16 cellular contexts compared by ENCODE assay signal in the genomic region with DNA sequence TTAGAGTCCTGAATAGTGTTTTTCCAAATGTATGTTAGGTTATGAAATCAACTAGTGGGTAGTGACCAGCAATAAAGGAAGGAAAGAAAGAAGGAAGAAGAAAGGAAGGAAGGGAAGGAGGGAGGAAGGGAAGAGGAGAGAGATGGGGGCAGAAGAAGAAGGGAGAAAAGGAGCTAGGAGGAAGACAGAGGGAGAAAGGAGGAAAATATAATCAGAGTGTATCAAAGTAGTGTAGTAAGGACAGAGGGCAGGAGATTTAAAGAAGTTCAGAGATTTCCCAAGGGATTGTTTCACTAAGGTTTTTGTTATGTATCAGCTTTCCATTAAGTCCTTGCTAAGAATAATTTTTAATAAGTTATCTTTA.
DNase-seq lines count a peak whose midpoint lies in the region; ATAC-seq and TF ChIP-seq lines count a peak whose summit lies in the region.
"Had no signal": no experiment of that assay in that cellular context is flagged by ENCODE, and none has a peak within 500 bp of the region (broad histone marks: within the 10 kb centered on the region; RNA-seq: fewer than 3 reads in every experiment).

No MANE protein-coding gene starts in this region.

- DNase-seq in heart right ventricle (no peak), Right ventricle myocardium superior (no peak), SK-N-SH (no peak)
- DNase-seq: activated CD8-positive, alpha-beta memory T cell treated with anti-CD3 and anti-CD28 coated beads for 24 hours; NCI-H146; NCI-H82; PC-9; stimulated activated CD4-positive, alpha-beta T cell treated with anti-CD3 and anti-CD28 coated beads, Interleukin-1b, Interleukin-23, amount 100 ng/mL, for 48 hours; stimulated activated naive CD8-positive, alpha-beta T cell treated with anti-CD3 and anti-CD28 coated beads, Interleukin-15, amount 100 ng/mL, for 72 hours had no signal

- H3K36me3 ChIP-seq in heart right ventricle (peaks cover 0 to 9% (median 0%) of the 10 kb centered on the region in 9 donors), mesodermal cell (ENCODE audit: control insufficient read depth, insufficient read depth, low read length) (peaks cover 5% of the 10 kb centered on the region), urinary bladder (ENCODE audit: insufficient read depth) (no peaks in the 10 kb centered on the region), SK-N-SH (replicated peaks in 1 of 2; ENCODE audit: control insufficient read depth in 1 of 2, insufficient read depth in 2 of 2, low read length in 1 of 2) (no peaks in the 10 kb centered on the region)

- intact Hi-C loops in heart right ventricle (cut with DNase I): no loop called here
- intact Hi-C loops in Right ventricle myocardium superior (cut with DNase I): no loop called here

- CTCF ChIA-PET in SK-N-SH (lab: Yijun Ruan, JAX): interaction anchor here (1.3 to 1.8 kb wide), 2 partner anchors 9 to 96 kb away, joined by 5 to 9 read pairs; no protein-coding TSS in a partner anchor

- no peaks in the 10 kb centered on the region for H4K20me1 ChIP-seq in SK-N-SH (ENCODE audit: insufficient read depth)
- H4K20me1 ChIP-seq: BLaER1 had no signal

- ATAC-seq in heart right ventricle: no peak
- no peak for ATAC-seq in Right ventricle myocardium superior (ENCODE audit: poor library complexity)
- no peak for ATAC-seq in HG02938 (IDR thresholded peaks at IDR 0.05; ENCODE audit: unreplicated experiment)
- no peak for ATAC-seq in GM21360 (IDR thresholded peaks at IDR 0.05; ENCODE audit: unreplicated experiment)
- ATAC-seq: activated CD4-positive, CD25-positive, alpha-beta regulatory T cell treated with anti-CD3 and anti-CD28 coated beads, Interleukin-2, amount 50 U/mL, for 24 hours; stimulated activated naive CD8-positive, alpha-beta T cell treated with anti-CD3 and anti-CD28 coated beads, Interleukin-15, amount 100 ng/mL, for 72 hours had no signal

- H3K4me1 ChIP-seq in heart right ventricle (peaks cover 0 to 68% (median 47%) of the 10 kb centered on the region in 9 donors), mesodermal cell (ENCODE audit: control insufficient read depth, insufficient read depth, low read length, poor library complexity, severe bottlenecking) (peaks cover 16% of the 10 kb centered on the region), urinary bladder (ENCODE audit: insufficient read depth) (peaks cover 2% of the 10 kb centered on the region), SK-N-SH (ENCODE audit: control insufficient read depth in 1 of 2, insufficient read depth in 2 of 2, low read depth in 1 of 2, low read length in 1 of 2) (peaks cover 12 to 38% of the 10 kb centered on the region in 2 experiments; a peak in 3 of 4 replicates)
- H3K4me1 ChIP-seq: BLaER1 had no signal

- no peak for TF ChIP-seq RAD21 in SK-N-SH (IDR thresholded peaks at IDR 0.05; ENCODE audit: low read length)

- H3K4me2 ChIP-seq in SK-N-SH: no peak overlapping the region
- H3K4me2 ChIP-seq: BLaER1, PC-9 had no signal

- peaks cover 0 to 10% (median 0%) of the 10 kb centered on the region in 11 donors for H3K9me3 ChIP-seq in heart right ventricle
- H3K9me3 ChIP-seq in mesodermal cell (ENCODE audit: control insufficient read depth, low read length): peaks cover 11% of the 10 kb centered on the region
- no peaks in the 10 kb centered on the region for H3K9me3 ChIP-seq in SK-N-SH
- H3K9me3 ChIP-seq: BLaER1 had no signal

- no peak overlapping the region for H2AFZ ChIP-seq in SK-N-SH (ENCODE audit: low read depth)
- H2AFZ ChIP-seq: PC-9 had no signal

- POLR2A ChIA-PET in SK-N-SH (lab: Yijun Ruan, JAX): interaction anchor here (0.8 kb wide), 1 partner anchor 58 kb away, joined by 3 read pairs; no protein-coding TSS in a partner anchor

- no peaks in the 10 kb centered on the region for H3K27me3 ChIP-seq in heart right ventricle
- H3K27me3 ChIP-seq in SK-N-SH (ENCODE audit: insufficient read depth): no peaks in the 10 kb centered on the region
- H3K27me3 ChIP-seq: BLaER1 had no signal

- H3K79me2 ChIP-seq in SK-N-SH (ENCODE audit: insufficient read depth): no peaks in the 10 kb centered on the region

- H3K27ac ChIP-seq in heart right ventricle: peak overlapping the region; percentile 59 to 88 (median 74)
- peak overlapping the region; percentile 64 for H3K27ac ChIP-seq in mesodermal cell (ENCODE audit: low read depth, low read length, severe bottlenecking)
- H3K27ac ChIP-seq in skin epidermis: peak overlapping the region in 15 of 21 experiments; percentile 7 to 78 (median 63)
- H3K27ac ChIP-seq in urinary bladder (ENCODE audit: low read depth): peak overlapping the region; percentile 71
- H3K27ac ChIP-seq in SK-N-SH (ENCODE audit: low read depth in 2 of 2, low read length in 1 of 2): no peak overlapping the region
- H3K27ac ChIP-seq: BLaER1, PC-9 had no signal

- peaks cover 16% of the 10 kb centered on the region for H3F3A ChIP-seq in SK-N-SH (replicated peaks; ENCODE audit: insufficient read depth)

- no peak for TF ChIP-seq CTCF in heart right ventricle (IDR thresholded peaks at IDR 0.05)
- TF ChIP-seq CTCF in SK-N-SH (IDR thresholded peaks at IDR 0.05): no peak

- TF ChIP-seq EP300 in SK-N-SH (IDR thresholded peaks at IDR 0.05; ENCODE audit: borderline replicate concordance in 1 of 2, low read depth in 1 of 2, low read length in 1 of 2): no peak

- H3K9ac ChIP-seq in SK-N-SH: no peak overlapping the region
- H3K9ac ChIP-seq: BLaER1 had no signal

- H3K9me2 ChIP-seq in SK-N-SH: no peaks in the 10 kb centered on the region

- H3K4me3 ChIP-seq in heart right ventricle (no peak overlapping the region), mesodermal cell (ENCODE audit: extremely low read depth, insufficient read depth, low read length, poor library complexity, severe bottlenecking) (no peak overlapping the region), skin epidermis (no peak overlapping the region), urinary bladder (ENCODE audit: low read depth, low read length) (no peak overlapping the region), SK-N-SH (ENCODE audit: low read depth in 2 of 2, low read length in 1 of 2) (no peak overlapping the region)
- H3K4me3 ChIP-seq: BLaER1, PC-9 had no signal

TF ChIP-seq in SK-N-SH, 30 proteins besides CTCF, POLR2A, EP300 and RAD21 (continues in another document):
- TF ChIP-seq SIN3A (IDR thresholded peaks at IDR 0.05; ENCODE audit: borderline replicate concordance, low read depth, low read length) (no peak), SMC3 (IDR thresholded peaks at IDR 0.05; ENCODE audit: low read depth, low read length) (no peak), POLR2AphosphoS5 (IDR thresholded peaks at IDR 0.05; ENCODE audit: low read depth, low read length) (no peak), RXRA (IDR thresholded peaks at IDR 0.05; ENCODE audit: borderline replicate concordance, low read depth) (no peak), EZH2phosphoT487 (IDR thresholded peaks at IDR 0.05; ENCODE audit: borderline replicate concordance, low read depth) (no peak), USF2 (IDR thresholded peaks at IDR 0.05; ENCODE audit: borderline replicate concordance, low read depth, low read length) (no peak), FOXJ3 (CRISPR knock-in tag; IDR thresholded peaks at IDR 0.05) (no peak), GATA2 (CRISPR knock-in tag; IDR thresholded peaks at IDR 0.05) (no peak), JUND (IDR thresholded peaks at IDR 0.05) (no peak), MXI1 (IDR thresholded peaks at IDR 0.05; ENCODE audit: low read depth, low read length) (no peak), REST (IDR thresholded peaks at IDR 0.05; ENCODE audit: low read depth, low read length) (no peak), MEF2A (IDR thresholded peaks at IDR 0.05; ENCODE audit: borderline replicate concordance, low read depth) (no peak), ELF1 (IDR thresholded peaks at IDR 0.05) (no peak), FOXM1 (IDR thresholded peaks at IDR 0.05; ENCODE audit: low read depth) (no peak), YY1 (IDR thresholded peaks at IDR 0.05; ENCODE audit: low read depth) (no peak)
- TF ChIP-seq, protein P1, sequence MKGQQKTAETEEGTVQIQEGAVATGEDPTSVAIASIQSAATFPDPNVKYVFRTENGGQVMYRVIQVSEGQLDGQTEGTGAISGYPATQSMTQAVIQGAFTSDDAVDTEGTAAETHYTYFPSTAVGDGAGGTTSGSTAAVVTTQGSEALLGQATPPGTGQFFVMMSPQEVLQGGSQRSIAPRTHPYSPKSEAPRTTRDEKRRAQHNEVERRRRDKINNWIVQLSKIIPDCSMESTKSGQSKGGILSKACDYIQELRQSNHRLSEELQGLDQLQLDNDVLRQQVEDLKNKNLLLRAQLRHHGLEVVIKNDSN (IDR thresholded peaks at IDR 0.05; ENCODE audit: borderline replicate concordance, low read depth): no peak

Comparison
In these comparisons a context has a peak if more than half of its experiments do, and no peak if none do; other contexts are left out.
1. H3K27ac ChIP-seq: peak in heart right ventricle (10 of 10), mesodermal cell (single experiment), skin epidermis (15 of 21) and urinary bladder (single experiment); none in SK-N-SH (0 of 2).